ENCODE assay signal across 8 cellular contexts in the genomic region with DNA sequence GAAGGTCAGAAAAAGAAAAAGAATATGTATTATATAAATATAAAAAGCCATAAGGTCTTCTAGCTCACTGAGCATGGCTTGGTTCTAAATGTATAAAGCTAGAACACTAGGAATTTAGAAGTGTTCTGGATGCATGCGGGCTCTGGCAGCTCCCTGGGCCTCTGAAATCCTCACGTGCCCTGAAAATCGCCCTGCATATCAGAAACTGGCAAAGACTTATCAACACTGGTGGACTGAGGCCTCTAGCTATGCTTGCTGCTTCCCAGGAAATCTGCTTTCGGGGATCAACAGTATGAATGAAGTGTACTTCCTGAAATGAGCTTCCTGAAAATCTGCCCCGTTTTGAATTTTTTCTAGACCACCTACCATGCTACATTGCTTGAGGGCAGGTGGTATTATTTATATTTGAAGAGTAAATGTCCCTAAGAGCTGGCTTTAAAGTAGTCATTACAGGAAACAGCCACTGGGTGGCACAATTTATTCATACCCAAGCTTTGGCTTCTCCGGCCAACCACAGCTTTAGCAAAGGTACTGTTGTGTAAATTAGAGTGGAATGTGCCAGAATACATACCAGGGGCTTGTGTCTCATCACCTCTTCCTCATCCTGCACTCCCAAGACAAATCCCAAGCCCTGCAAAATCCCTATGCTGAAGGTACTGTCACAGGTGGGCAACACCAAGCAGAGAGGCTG. TPM values are rescaled to one million over a fixed set of nuclear protein-coding genes. Genes with fewer than 3 reads are reported as not detected.
DNase-seq lines count a peak whose midpoint lies in the region; FAIRE-seq and TF ChIP-seq lines count a peak whose summit lies in the region.

No MANE protein-coding gene starts in this region.

- no peak overlapping the region for H2AFZ ChIP-seq in H9 (ENCODE audit: low read length)

- H3K36me3 ChIP-seq in SJSA1 (peaks cover 65% of the 10 kb centered on the region), bronchial epithelial cell (ENCODE audit: control insufficient read depth, insufficient read depth, low read length) (peaks cover 23% of the 10 kb centered on the region), kidney epithelial cell (ENCODE audit: control insufficient read depth, insufficient read depth, low read length) (peaks cover 2% of the 10 kb centered on the region)

- peak; percentile 3 for DNase-seq in activated CD8-positive, alpha-beta memory T cell treated with anti-CD3 and anti-CD28 coated beads, Interleukin-2, amount 50 U/mL, for 24 hours (ENCODE audit: extremely low read depth)
- DNase-seq in activated CD8-positive, alpha-beta memory T cell treated with anti-CD3 and anti-CD28 coated beads for 24 hours: no peak
- DNase-seq in H9 (peak; percentile 74), SJSA1 (ENCODE audit: low read depth in 1 of 2, low spot score in 2 of 2) (peak; percentile 61 to 72), bronchial epithelial cell (ENCODE audit: low read depth) (peak; percentile 66), kidney epithelial cell (ENCODE audit: low read depth) (peak; percentile 25)
- DNase-seq in stimulated activated CD8-positive, alpha-beta memory T cell treated with anti-CD3 and anti-CD28 coated beads, Interleukin-4, amount 100 ng/mL, for 48 hours: peak; percentile 42

- no peak overlapping the region for H2BK15ac ChIP-seq in H9 (ENCODE audit: low read depth, low read length)

- H3K14ac ChIP-seq in H9 (ENCODE audit: insufficient read depth, low read length): no peak overlapping the region

- peaks cover 2% of the 10 kb centered on the region; the same call in 1 of the 2 replicates for H3K4me1 ChIP-seq in H9 (ENCODE audit: insufficient read depth, low read length)
- peaks cover 21% of the 10 kb centered on the region for H3K4me1 ChIP-seq in SJSA1 (replicated peaks)

- H4K5ac ChIP-seq in H9 (ENCODE audit: insufficient read length, low read depth, low read length): no peak overlapping the region

- peak overlapping the region in 2 of 3 experiments; percentile 62 to 72; a peak in 3 of 7 replicates for H3K27ac Mint-ChIP-seq in H9

- H3K4me1 Mint-ChIP-seq in H9: peaks cover 13% of the 10 kb centered on the region in 2 experiments

- H3K9me3 Mint-ChIP-seq in H9: no peaks in the 10 kb centered on the region

- no peak overlapping the region for H3K4ac ChIP-seq in H9 (ENCODE audit: low read depth, low read length)

- no peaks in the 10 kb centered on the region for H3K9me3 ChIP-seq in H9 (ENCODE audit: control insufficient read depth, low read depth, low read length)
- no peaks in the 10 kb centered on the region for H3K9me3 ChIP-seq in SJSA1 (replicated peaks)

- no peak overlapping the region for H2BK12ac ChIP-seq in H9 (ENCODE audit: insufficient read length, low read depth, low read length)

- H4K8ac ChIP-seq in H9 (replicated peaks; ENCODE audit: insufficient read length, low read depth, low read length): no peak overlapping the region

- H3K23ac ChIP-seq in H9 (ENCODE audit: insufficient read length, low read depth, low read length): no peak overlapping the region

- peak overlapping the region; percentile 9 for H3K18ac ChIP-seq in H9 (ENCODE audit: insufficient read length, low read depth, low read length)

- H3K9ac ChIP-seq in H9 (ENCODE audit: extremely low read depth, insufficient read length, low read length): no peak overlapping the region

- H3K36me3 Mint-ChIP-seq in H9 (ENCODE audit: insufficient read depth in 1 of 3, low read depth in 3 of 3): peaks cover 3 to 43% (median 18%) of the 10 kb centered on the region in 3 experiments; a peak in 5 of 7 replicates

- no peak overlapping the region for H3K56ac ChIP-seq in H9 (ENCODE audit: insufficient read length, low read depth, low read length)

- TF ChIP-seq CTCF in H9 (conservative IDR thresholded peaks at IDR 0.05): peak; percentile 86
- peak; percentile 72 for TF ChIP-seq CTCF in LNCAP (IDR thresholded peaks at IDR 0.05)
- TF ChIP-seq CTCF in bronchial epithelial cell (IDR thresholded peaks at IDR 0.05; ENCODE audit: insufficient read depth, low read length, severe bottlenecking): peak; percentile 55
- TF ChIP-seq CTCF in kidney epithelial cell (IDR thresholded peaks at IDR 0.05; ENCODE audit: insufficient read depth, low read length, poor library complexity, severe bottlenecking): peak; percentile 60

- FAIRE-seq in bronchial epithelial cell (lab: Jason Lieb, UNC): no peak

- no peak overlapping the region for H2AK5ac ChIP-seq in H9 (ENCODE audit: insufficient read length, low read length)

- H3K79me1 ChIP-seq in H9 (ENCODE audit: insufficient read depth, low read depth, low read length, poor library complexity, severe bottlenecking): no peaks in the 10 kb centered on the region

- H3T11ph ChIP-seq in H9 (ENCODE audit: low read length): no peak overlapping the region

- no peak overlapping the region for H3K4me3 ChIP-seq in SJSA1
- no peak overlapping the region for H3K4me3 ChIP-seq in bronchial epithelial cell (ENCODE audit: low read depth, low read length)
- no peak overlapping the region for H3K4me3 ChIP-seq in kidney epithelial cell (ENCODE audit: low read depth, low read length)

- H3K4me2 ChIP-seq in H9 (ENCODE audit: insufficient read depth, insufficient read length, low read length): no peak overlapping the region

- no peak overlapping the region for H4K91ac ChIP-seq in H9 (ENCODE audit: insufficient read length, low read depth, low read length)

- no peak overlapping the region for H2BK5ac ChIP-seq in H9 (ENCODE audit: insufficient read length, low read length)

- H3K23me2 ChIP-seq in H9 (ENCODE audit: insufficient read length, low read depth, low read length, poor library complexity, severe bottlenecking): no peaks in the 10 kb centered on the region

- WGBS in H9 (ENCODE audit: extremely low coverage, insufficient read length, low lambda C conversion rate): no CpG with 5 or more reads among the region's 6 CpGs

- no peak overlapping the region for H2BK120ac ChIP-seq in H9 (ENCODE audit: low read depth, low read length, poor library complexity, severe bottlenecking)

- no peaks in the 10 kb centered on the region for H4K20me1 ChIP-seq in H9 (ENCODE audit: control insufficient read depth, insufficient read depth, insufficient read length)

- no peak overlapping the region for H3K27ac ChIP-seq in H9 (ENCODE audit: insufficient read length, low read depth, low read length)
- no peak overlapping the region for H3K27ac ChIP-seq in SJSA1

- H3K79me2 ChIP-seq in H9 (ENCODE audit: insufficient read depth, low read length): no peaks in the 10 kb centered on the region

- H3K27me3 ChIP-seq in H9 (ENCODE audit: insufficient read depth, low read length) (no peaks in the 10 kb centered on the region), SJSA1 (replicated peaks) (no peaks in the 10 kb centered on the region), bronchial epithelial cell (ENCODE audit: control insufficient read depth, insufficient read depth, low read length) (no peaks in the 10 kb centered on the region), kidney epithelial cell (ENCODE audit: control insufficient read depth, insufficient read depth, low read length) (no peaks in the 10 kb centered on the region)

- no peak overlapping the region for H3K4me3 Mint-ChIP-seq in H9

- no peaks in the 10 kb centered on the region for H3K27me3 Mint-ChIP-seq in H9 (ENCODE audit: low read depth)

- H2BK20ac ChIP-seq in H9 (ENCODE audit: low read depth, low read length, poor library complexity, severe bottlenecking): no peak overlapping the region

RNA-seq across cellular contexts. Expression of a gene that starts 17.7 kb away (rescaled TPM):
- total RNA-seq in H9 (2021) (159 and 166 TPM in 2 replicates), bronchial epithelial cell (114 and 155 TPM in 2 replicates), kidney epithelial cell (297 and 327 TPM in 2 replicates)
- 116 and 189 TPM in 2 replicates for total RNA-seq in SJSA1 (2014; rRNA removed; shearing (Covaris generic))

RNA-seq across cellular contexts. Expression of a gene that starts 34.5 kb away (rescaled TPM):
- total RNA-seq in H9 (2021) (51.8 and 55.0 TPM in 2 replicates), bronchial epithelial cell (36.2 and 47.4 TPM in 2 replicates), kidney epithelial cell (111 and 154 TPM in 2 replicates)
- 38.7 and 48.2 TPM in 2 replicates for total RNA-seq in SJSA1 (2014; rRNA removed; shearing (Covaris generic))

RNA-seq across cellular contexts. Expression of a gene that starts 34.5 kb away (rescaled TPM):
- total RNA-seq in H9 (2021) (6.6 and 7.7 TPM in 2 replicates), bronchial epithelial cell (5.5 and 7.7 TPM in 2 replicates), kidney epithelial cell (6.9 and 8.5 TPM in 2 replicates)
- 0.69 and 1.7 TPM in 2 replicates for total RNA-seq in SJSA1 (2014; rRNA removed; shearing (Covaris generic))
